8 cellular contexts compared by ENCODE assay signal in the genomic region with DNA sequence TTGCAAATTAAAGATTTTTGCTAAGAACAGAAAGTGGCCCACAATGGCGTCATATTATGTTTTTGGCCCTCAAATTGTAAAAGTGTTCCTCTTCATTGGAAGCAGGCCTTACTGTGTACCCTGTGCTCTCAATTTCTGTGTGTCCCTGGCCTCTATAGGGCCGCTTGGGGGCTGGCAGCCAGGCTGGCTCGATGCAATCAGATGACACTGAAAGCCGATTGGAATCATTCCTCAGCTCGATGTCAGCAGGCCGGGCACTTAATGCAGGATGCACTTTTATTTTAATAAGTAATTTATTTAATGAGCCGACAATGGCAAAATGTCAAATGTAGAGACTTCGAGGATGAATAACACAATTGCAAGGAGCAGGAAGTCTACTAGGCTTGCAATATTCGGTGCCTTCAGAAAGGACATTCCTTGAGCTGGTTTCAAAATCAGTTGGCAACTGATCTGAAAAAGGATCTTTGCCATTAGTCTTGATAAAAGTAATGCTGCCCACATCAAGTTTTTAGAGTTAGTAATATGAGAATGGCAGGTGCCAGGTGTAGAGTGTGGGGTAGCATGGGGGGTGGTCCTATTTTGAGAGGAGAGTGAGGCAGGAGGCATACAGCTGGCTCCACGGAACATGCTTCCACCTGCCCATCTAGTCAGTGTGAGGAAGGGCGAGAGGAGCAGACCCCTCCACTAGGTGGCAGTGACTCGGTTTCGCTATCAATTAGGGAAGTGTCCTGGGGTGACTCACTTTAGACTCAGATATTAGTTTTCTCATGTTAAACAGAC.
DNase-seq lines count a peak whose midpoint lies in the region; ATAC-seq, FAIRE-seq and TF ChIP-seq lines count a peak whose summit lies in the region.

No MANE protein-coding gene starts in this region.

- in situ Hi-C loops in GM12878 (cut with MboI): no loop called here

- H2AFZ ChIP-seq in Loucy (ENCODE audit: low read length) (peak overlapping the region; percentile 88), GM12878 (ENCODE audit: control insufficient read depth, low read depth, low read length) (peak overlapping the region; percentile 13)

- H3F3A ChIP-seq in Loucy (ENCODE audit: low read depth): no peaks in the 10 kb centered on the region

- intact Hi-C loops in GM12878 (cut with micrococcal nuclease; ENCODE audit: unreplicated experiment): loop anchor here (2.0 to 5.0 kb wide), 4 partner anchors 34 to 404 kb away; no protein-coding TSS in a partner anchor

- CTCF ChIA-PET in GM12878 (lab: Yijun Ruan, JAX): interaction anchor here (0.6 to 4.2 kb wide), 38 partner anchors 10 to 404 kb away, joined by 3 to 41 read pairs (median 6); no protein-coding TSS in a partner anchor

- H3K79me2 ChIP-seq in Loucy (ENCODE audit: insufficient read depth, low read length): no peaks in the 10 kb centered on the region
- no peaks in the 10 kb centered on the region for H3K79me2 ChIP-seq in GM12878 (ENCODE audit: control insufficient read depth, insufficient read depth, low read length)

- H3K9me2 ChIP-seq in Loucy (replicated peaks; ENCODE audit: low read depth, low read length): no peaks in the 10 kb centered on the region

- peak overlapping the region; percentile 30 for H3K4me2 ChIP-seq in Loucy (ENCODE audit: low read depth, low read length, poor library complexity, severe bottlenecking)
- H3K4me2 ChIP-seq in GM12878 (ENCODE audit: control insufficient read depth, insufficient read depth): peak overlapping the region; percentile 17

- TF ChIP-seq CTCF in HFF-Myc (IDR thresholded peaks at IDR 0.05; ENCODE audit: low read depth, low read length, missing control alignments): peak; percentile 75
- peak; percentile 82 for TF ChIP-seq CTCF in Loucy (conservative IDR thresholded peaks at IDR 0.05; ENCODE audit: low read length)
- peak; percentile 77 to 88 (median 83) for TF ChIP-seq CTCF in GM12878 (IDR thresholded peaks at IDR 0.05 in 2 of 3, conservative IDR thresholded peaks at IDR 0.05 in 1 of 3; ENCODE audit: control insufficient read depth in 2 of 3, extremely low read depth in 1 of 3, insufficient read depth in 1 of 3, low read depth in 3 of 3, low read length in 3 of 3)
- peak; percentile 78 for TF ChIP-seq CTCF in kidney epithelial cell (IDR thresholded peaks at IDR 0.05; ENCODE audit: insufficient read depth, low read length, poor library complexity, severe bottlenecking)

- H4K20me1 ChIP-seq in Loucy (ENCODE audit: insufficient read depth, low read length, poor library complexity, severe bottlenecking) (no peaks in the 10 kb centered on the region), GM12878 (ENCODE audit: control insufficient read depth, insufficient read depth) (no peaks in the 10 kb centered on the region)

- no peaks in the 10 kb centered on the region for H3K9me3 ChIP-seq in Loucy (ENCODE audit: insufficient read depth, low read depth, low read length)
- H3K9me3 ChIP-seq in GM12878 (replicated peaks; ENCODE audit: control insufficient read depth, insufficient read depth, low read length): no peaks in the 10 kb centered on the region

- H3K36me3 ChIP-seq in Loucy (ENCODE audit: insufficient read depth, low read length) (no peaks in the 10 kb centered on the region), GM12878 (ENCODE audit: control insufficient read depth in 2 of 2, insufficient read depth in 2 of 2, low read length in 1 of 2) (no peaks in the 10 kb centered on the region), kidney epithelial cell (ENCODE audit: control insufficient read depth, insufficient read depth, low read length) (no peaks in the 10 kb centered on the region)

- H3K4me1 ChIP-seq in Loucy (ENCODE audit: insufficient read depth, low read length, poor library complexity, severe bottlenecking) (no peaks in the 10 kb centered on the region), GM12878 (ENCODE audit: control insufficient read depth, insufficient read depth, low read length) (0 out of 2 replicates have a peak, but pooled peaks cover 2% of the 10 kb centered on the region)

- no TSS peak for BruUV-seq in GM12878 (replicated peaks; lab: Mats Ljungman, UMichigan)

- TF ChIP-seq RAD21 in GM12878 (IDR thresholded peaks at IDR 0.05; ENCODE audit: insufficient read depth, low read depth, low read length): peak; percentile 54; the same call in 1 of the 2 replicates

- no peak overlapping the region for H3K27ac ChIP-seq in GM12878 (ENCODE audit: control insufficient read depth, insufficient read depth)

- ATAC-seq in GM12878: peak; percentile 100

- FAIRE-seq in GM12878 (lab: Jason Lieb, UNC): peak; percentile 82

- no peaks in the 10 kb centered on the region for H3K27me3 ChIP-seq in Loucy (ENCODE audit: insufficient read depth, low read length, poor library complexity, severe bottlenecking)
- no peaks in the 10 kb centered on the region for H3K27me3 ChIP-seq in GM12878 (replicated peaks in 1 of 2; ENCODE audit: control insufficient read depth in 2 of 2, insufficient read depth in 2 of 2, low read length in 1 of 2)
- H3K27me3 ChIP-seq in kidney epithelial cell (ENCODE audit: control insufficient read depth, insufficient read depth, low read length): no peaks in the 10 kb centered on the region

- RAD21 ChIA-PET in GM12878 (lab: Charles Lee; ENCODE audit: unreplicated experiment): interaction anchor here (0.7 to 2.2 kb wide), 12 partner anchors 18 to 404 kb away, joined by 3 to 15 read pairs (median 4); no protein-coding TSS in a partner anchor

- H3K9ac ChIP-seq in Loucy (ENCODE audit: low read depth, low read length, poor library complexity, severe bottlenecking): no peak overlapping the region
- no peak overlapping the region for H3K9ac ChIP-seq in GM12878 (ENCODE audit: control insufficient read depth, insufficient read depth, low read length)

- POLR2A ChIA-PET in GM12878 (lab: Charles Lee): interaction anchor here (2.1 kb wide), 1 partner anchor 10 kb away, joined by 9 read pairs; no protein-coding TSS in a partner anchor

- 44% methylated on average over 13 of the region's 13 CpGs for WGBS in GM12878 (ENCODE audit: insufficient coverage, insufficient replicate concordance, low lambda C conversion rate, missing lambda C conversion rate)

- DNase-seq in NCI-H510A treated with DMSO at 0.1 percent for 48 hours (lab: John Stamatoyannopoulos, UW) (peak; percentile 28), NCI-H510A (lab: John Stamatoyannopoulos, UW) (no peak), HFF-Myc (ENCODE audit: extremely low read depth, low read depth) (peak; percentile 33), T-helper 2 cell (peak; percentile 2 to 60 (median 15)), GM12878 (ENCODE audit: low read depth, low spot score) (peak; percentile 55), kidney epithelial cell (ENCODE audit: low read depth) (peak; percentile 35)
- DNase-seq in stimulated activated CD8-positive, alpha-beta memory T cell treated with anti-CD3 and anti-CD28 coated beads, Interleukin-4, amount 100 ng/mL, for 24 hours (ENCODE audit: low read depth): peak; percentile 30

- SMC1A ChIA-PET in GM12878 (lab: Charles Lee; ENCODE audit: uncharacterized antibody, unreplicated experiment): interaction anchor here (0.7 to 3.1 kb wide), 22 partner anchors 9 to 593 kb away, joined by 3 to 20 read pairs (median 4); no protein-coding TSS in a partner anchor

- H3K4me3 ChIP-seq in HFF-Myc (replicated peaks; ENCODE audit: low read depth, low read length) (no peak overlapping the region), Loucy (ENCODE audit: low read length, poor library complexity, severe bottlenecking) (no peak overlapping the region), GM12878 (no peak overlapping the region), kidney epithelial cell (ENCODE audit: low read depth, low read length) (no peak overlapping the region)

- TF ChIP-seq POLR2A in GM12878 (IDR thresholded peaks at IDR 0.05; ENCODE audit: low read depth, low read length): no peak

- no peak for TF ChIP-seq EP300 in GM12878 (IDR thresholded peaks at IDR 0.05; ENCODE audit: borderline replicate concordance in 1 of 2, control insufficient read depth in 1 of 2, low read depth in 2 of 2, low read length in 2 of 2)

TF ChIP-seq in GM12878, 131 proteins besides CTCF, POLR2A, EP300 and RAD21 (continues in another document):
- no peak for TF ChIP-seq BCL3 (IDR thresholded peaks at IDR 0.05; ENCODE audit: borderline replicate concordance, insufficient read depth, low read depth, low read length, poor library complexity, severe bottlenecking)
- TF ChIP-seq MTA2 (IDR thresholded peaks at IDR 0.05; ENCODE audit: low read depth): peak; percentile 17; the same call in 1 of the 2 replicates
- no peak for TF ChIP-seq JUND (IDR thresholded peaks at IDR 0.05; ENCODE audit: low read depth, low read length)
- TF ChIP-seq, protein P1, sequence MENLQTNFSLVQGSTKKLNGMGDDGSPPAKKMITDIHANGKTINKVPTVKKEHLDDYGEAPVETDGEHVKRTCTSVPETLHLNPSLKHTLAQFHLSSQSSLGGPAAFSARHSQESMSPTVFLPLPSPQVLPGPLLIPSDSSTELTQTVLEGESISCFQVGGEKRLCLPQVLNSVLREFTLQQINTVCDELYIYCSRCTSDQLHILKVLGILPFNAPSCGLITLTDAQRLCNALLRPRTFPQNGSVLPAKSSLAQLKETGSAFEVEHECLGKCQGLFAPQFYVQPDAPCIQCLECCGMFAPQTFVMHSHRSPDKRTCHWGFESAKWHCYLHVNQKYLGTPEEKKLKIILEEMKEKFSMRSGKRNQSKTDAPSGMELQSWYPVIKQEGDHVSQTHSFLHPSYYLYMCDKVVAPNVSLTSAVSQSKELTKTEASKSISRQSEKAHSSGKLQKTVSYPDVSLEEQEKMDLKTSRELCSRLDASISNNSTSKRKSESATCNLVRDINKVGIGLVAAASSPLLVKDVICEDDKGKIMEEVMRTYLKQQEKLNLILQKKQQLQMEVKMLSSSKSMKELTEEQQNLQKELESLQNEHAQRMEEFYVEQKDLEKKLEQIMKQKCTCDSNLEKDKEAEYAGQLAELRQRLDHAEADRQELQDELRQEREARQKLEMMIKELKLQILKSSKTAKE (IDR thresholded peaks at IDR 0.05; ENCODE audit: low read depth, poor library complexity, severe bottlenecking): no peak
- no peak for TF ChIP-seq STAT3 (IDR thresholded peaks at IDR 0.05; ENCODE audit: low read depth, low read length)
- peak; percentile 55; the same call in 1 of the 2 replicates for TF ChIP-seq SMC3 (IDR thresholded peaks at IDR 0.05; ENCODE audit: borderline replicate concordance, low read length)
- TF ChIP-seq SPI1 (IDR thresholded peaks at IDR 0.05; ENCODE audit: borderline replicate concordance, insufficient read depth, low read depth, low read length): peak; percentile 92
